ENCODE assay signal across 20 cellular contexts in the genomic region with DNA sequence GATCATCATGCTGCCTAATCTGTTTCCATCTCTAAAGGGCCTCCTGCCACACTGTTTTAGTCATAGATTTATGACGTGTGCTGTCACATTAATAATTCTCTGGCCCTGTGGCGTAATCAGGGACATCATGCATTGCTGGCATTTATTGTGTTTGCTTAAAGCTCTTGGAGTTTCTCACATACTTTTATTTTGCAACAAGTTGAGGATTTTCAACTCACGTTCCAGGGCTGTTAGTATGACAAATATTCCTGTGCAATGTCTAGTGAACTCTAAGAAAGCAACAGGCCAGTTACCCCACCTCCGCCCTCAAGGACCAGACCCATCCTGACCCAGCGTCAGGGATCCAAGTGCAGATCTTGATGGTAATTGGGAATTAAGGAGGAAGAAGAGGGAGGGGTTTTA. TPM values are rescaled to one million over a fixed set of nuclear protein-coding genes. Genes with fewer than 3 reads are reported as not detected.
DNase-seq lines count a peak whose midpoint lies in the region; ATAC-seq and TF ChIP-seq lines count a peak whose summit lies in the region.
"Had no signal": no experiment of that assay in that cellular context is flagged by ENCODE, and none has a peak within 500 bp of the region (broad histone marks: within the 10 kb centered on the region; RNA-seq: fewer than 3 reads in every experiment).

No MANE protein-coding gene starts in this region.

- H3K4me3 ChIP-seq in retinal pigment epithelial cell (ENCODE audit: low read length), result no peak overlapping the region
- no peak overlapping the region for H3K4me3 ChIP-seq in coronary artery
- H3K4me3 ChIP-seq: cardiac muscle cell, heart left ventricle, suprapubic skin had no signal

- no peak for ATAC-seq in GM18909 (IDR thresholded peaks at IDR 0.05; ENCODE audit: poor library complexity, unreplicated experiment)
- ATAC-seq: activated CD8-positive, alpha-beta memory T cell treated with anti-CD3 and anti-CD28 coated beads, Interleukin-2, amount 10 ng/mL, durations not matched to agents 7 days and 5 days; heart left ventricle; Panc1 had no signal

- peak; percentile 78 for DNase-seq in EH (ENCODE audit: low read depth)
- peak; percentile 41 for DNase-seq in NCI-H460 (ENCODE audit: extremely low read depth, low read depth)
- peak; percentile 13 for DNase-seq in fibroblast of peridontal ligament (ENCODE audit: extremely low read depth)
- peak; percentile 50 for DNase-seq in retinal pigment epithelial cell (ENCODE audit: low read depth)
- DNase-seq in coronary artery (ENCODE audit: low spot score), result no peak
- no peak for DNase-seq in NCI-H510A (lab: John Stamatoyannopoulos, UW)
- no peak for DNase-seq in dedifferentiated amniotic fluid mesenchymal stem cell (ENCODE audit: extremely low spot score)
- DNase-seq: activated B cell treated with CpG ODN at 0.5 μM for 24 hours; activated CD8-positive, alpha-beta memory T cell treated with anti-CD3 and anti-CD28 coated beads, Interleukin-2, amount 10 ng/mL, durations not matched to agents 7 days and 5 days; activated naive CD4-positive, alpha-beta T cell; heart left ventricle; kidney glomerular epithelial cell; NCI-H1417 treated with DMSO at 0.1 percent for 48 hours; NCI-H524 treated with DMSO at 0.1 percent for 48 hours; T-helper 1 cell had no signal

- H3K27ac ChIP-seq in coronary artery, result no peak overlapping the region
- H3K27ac ChIP-seq: cardiac muscle cell, heart left ventricle, suprapubic skin had no signal

- TF ChIP-seq CTCF in retinal pigment epithelial cell (conservative IDR thresholded peaks at IDR 0.05; ENCODE audit: low read depth, low read length) (no peak), coronary artery (IDR thresholded peaks at IDR 0.05) (no peak)

RNA-seq across cellular contexts. Expression of a gene that starts 7.8 kb away (rescaled TPM):
- 19.9 and 23.9 TPM in 2 replicates for total RNA-seq in NCI-H460 (2014; rRNA removed; shearing (Covaris generic))
- 16.1 and 26.2 TPM in 2 replicates for polyA plus RNA-seq in NCI-H460 (2014; cell fraction: nucleus; rRNA removed)

RNA-seq across cellular contexts. Expression of a gene that starts 27.6 kb away (rescaled TPM):
- not detected in 2 replicates for total RNA-seq in NCI-H460 (2014; rRNA removed; shearing (Covaris generic))
- not detected in 2 replicates for polyA plus RNA-seq in NCI-H460 (2014; cell fraction: nucleus; rRNA removed)
- total RNA-seq: activated B cell treated with CpG ODN at 0.5 μM for 24 hours; activated CD8-positive, alpha-beta memory T cell treated with anti-CD3 and anti-CD28 coated beads, Interleukin-2, amount 10 ng/mL, durations not matched to agents 7 days and 5 days; progenitor cell of endocrine pancreas had no signal

RNA-seq across cellular contexts. Expression of a gene that starts 41.1 kb away (rescaled TPM):
- 2.3 and 2.9 TPM in 2 replicates for total RNA-seq in NCI-H460 (2014; rRNA removed; shearing (Covaris generic))
- polyA plus RNA-seq in NCI-H460 (2014; cell fraction: nucleus; rRNA removed), result 5.6 and 6.7 TPM in 2 replicates
- total RNA-seq: activated B cell treated with CpG ODN at 0.5 μM for 24 hours; activated CD8-positive, alpha-beta memory T cell treated with anti-CD3 and anti-CD28 coated beads, Interleukin-2, amount 10 ng/mL, durations not matched to agents 7 days and 5 days had no signal
- polyA plus RNA-seq: cardiac muscle cell had no signal

Comparison
In these comparisons a context has a peak if more than half of its experiments do, and no peak if none do; other contexts are left out.
1. DNase-seq: peak in EH (single experiment), NCI-H460 (single experiment), fibroblast of peridontal ligament (single experiment) and retinal pigment epithelial cell (single experiment); none in coronary artery (single experiment), NCI-H510A (single experiment) and dedifferentiated amniotic fluid mesenchymal stem cell (single experiment).